In the genomic region with DNA sequence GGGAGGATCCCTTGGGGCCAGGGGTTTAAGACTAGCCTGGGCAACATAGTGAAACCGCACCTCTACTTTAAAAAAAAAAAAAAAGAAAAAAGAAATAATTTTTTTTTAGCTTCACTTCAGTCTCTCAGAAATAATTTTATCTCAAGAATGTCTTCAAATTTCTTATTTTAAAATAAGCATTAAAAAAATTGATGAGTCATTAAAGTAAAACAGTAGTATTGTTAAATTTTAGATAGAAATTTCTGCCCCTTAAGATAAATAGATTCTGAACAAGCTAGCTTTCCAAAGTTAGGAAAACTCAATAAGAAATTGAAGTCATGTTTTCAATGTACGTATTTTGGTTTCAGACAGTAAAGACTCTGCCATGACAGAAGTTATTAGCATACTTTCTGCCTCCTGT, we compare ENCODE assay signal across 21 cellular contexts. TPM values are rescaled to one million over a fixed set of nuclear protein-coding genes. Genes with fewer than 3 reads are reported as not detected.
"Had no signal": no experiment of that assay in that cellular context is flagged by ENCODE, and none has a peak within 500 bp of the region (broad histone marks: within the 10 kb centered on the region; RNA-seq: fewer than 3 reads in every experiment).

No MANE protein-coding gene starts in this region.

- H2AFZ ChIP-seq: parathyroid adenoma had no signal

- ATAC-seq: effector memory CD8-positive, alpha-beta T cell; left ventricle myocardium superior; mucosa of descending colon; naive thymus-derived CD4-positive, alpha-beta T cell; T-cell had no signal

- H3K4me3 ChIP-seq: breast epithelium, mucosa of descending colon, thyroid gland had no signal

- H3K27ac ChIP-seq: breast epithelium, parathyroid adenoma, thyroid gland had no signal

- H3K4me1 ChIP-seq: breast epithelium, parathyroid adenoma, thyroid gland had no signal

- H3K4me3 Mint-ChIP-seq: dendritic cell treated with granulocyte-macrophage colony-stimulating factor and Interleukin-4, amounts not matched to agents 40 ng/mL and 50 ng/mL, for 4 days; effector memory CD8-positive, alpha-beta T cell; memory B cell; naive thymus-derived CD4-positive, alpha-beta T cell; T-cell had no signal

- H3K27me3 Mint-ChIP-seq: dendritic cell treated with granulocyte-macrophage colony-stimulating factor and Interleukin-4, amounts not matched to agents 40 ng/mL and 50 ng/mL, for 4 days; effector memory CD8-positive, alpha-beta T cell; memory B cell; naive thymus-derived CD4-positive, alpha-beta T cell; T-cell had no signal

- DNase-seq: activated CD4-positive, alpha-beta T cell treated with anti-CD3 and anti-CD28 coated beads for 1 hour; activated CD4-positive, alpha-beta T cell treated with anti-CD3 and anti-CD28 coated beads, Interleukin-2, amount 50 U/mL, for 4 hours; aorta; cerebellar nuclear complex; effector memory CD8-positive, alpha-beta T cell; foreskin melanocyte; head of caudate nucleus; kidney glomerular epithelial cell; left ventricle myocardium superior; mucosa of descending colon; naive thymus-derived CD4-positive, alpha-beta T cell; stimulated activated CD4-positive, alpha-beta T cell treated with anti-CD3 and anti-CD28 coated beads, Interleukin-1b, Interleukin-23, amount 100 ng/mL, for 48 hours; T-cell; T1000; thyroid gland had no signal

- H3K27me3 ChIP-seq: breast epithelium, thyroid gland had no signal

- H3K9ac ChIP-seq: parathyroid adenoma had no signal

- H3K9me3 ChIP-seq: breast epithelium, mucosa of descending colon, thyroid gland had no signal

- H3K9me3 Mint-ChIP-seq: dendritic cell treated with granulocyte-macrophage colony-stimulating factor and Interleukin-4, amounts not matched to agents 40 ng/mL and 50 ng/mL, for 4 days; effector memory CD8-positive, alpha-beta T cell; memory B cell had no signal

- H3K79me2 ChIP-seq: parathyroid adenoma had no signal

- H3K27ac Mint-ChIP-seq: dendritic cell treated with granulocyte-macrophage colony-stimulating factor and Interleukin-4, amounts not matched to agents 40 ng/mL and 50 ng/mL, for 4 days; memory B cell had no signal

RNA-seq across cellular contexts. Expression of gene GAL3ST3, which starts 13.4 kb away (rescaled TPM):
- total RNA-seq: aorta; fibroblast of lung; mucosa of descending colon; naive thymus-derived CD4-positive, alpha-beta T cell had no signal
- polyA plus RNA-seq: aorta; fibroblast of lung; naive thymus-derived CD4-positive, alpha-beta T cell; urinary bladder had no signal

RNA-seq across cellular contexts. Expression of gene CATSPER1, which starts 36.1 kb away (rescaled TPM):
- total RNA-seq: fibroblast of lung, left ventricle myocardium superior, mucosa of descending colon, T-cell, thyroid gland, urinary bladder had no signal
- polyA plus RNA-seq: fibroblast of lung; naive thymus-derived CD4-positive, alpha-beta T cell had no signal

RNA-seq across cellular contexts. Expression of gene CST6, which starts 50.6 kb away (rescaled TPM):
- total RNA-seq: left ventricle myocardium superior, mucosa of descending colon, T-cell had no signal
- polyA plus RNA-seq: naive thymus-derived CD4-positive, alpha-beta T cell had no signal
